Comparison of ENCODE assay signal across 31 cellular contexts in the genomic region with DNA sequence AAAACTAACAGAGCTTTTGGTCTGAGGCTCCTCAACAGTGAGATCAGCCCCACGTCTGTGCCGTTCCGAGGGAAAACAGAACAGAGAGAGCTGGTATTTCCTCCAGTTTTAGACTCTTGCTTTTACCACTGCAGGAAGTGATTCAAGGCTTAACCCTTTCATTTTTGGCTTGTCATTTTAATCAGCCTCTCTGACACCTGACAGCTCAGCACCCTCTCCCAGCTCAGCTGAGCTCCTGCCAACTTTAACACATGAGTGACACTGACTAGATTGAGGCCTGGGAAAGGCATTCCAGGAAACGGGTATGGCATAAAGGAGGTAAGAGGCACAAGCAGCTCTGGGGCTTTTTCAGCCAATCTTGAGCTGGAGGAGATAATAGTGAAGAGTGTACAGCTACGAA.
DNase-seq lines count a peak whose midpoint lies in the region; ATAC-seq and TF ChIP-seq lines count a peak whose summit lies in the region.
"Had no signal": no experiment of that assay in that cellular context is flagged by ENCODE, and none has a peak within 500 bp of the region (broad histone marks: within the 10 kb centered on the region; RNA-seq: fewer than 3 reads in every experiment).

No MANE protein-coding gene starts in this region.

- peaks cover 3% of the 10 kb centered on the region; the same call in 1 of the 2 replicates for H3K27me3 Mint-ChIP-seq in HFFc6 (ENCODE audit: insufficient read depth)
- H3K27me3 Mint-ChIP-seq: activated naive CD8-positive, alpha-beta T cell treated with anti-CD3 and anti-CD28 coated beads for 36 hours had no signal

- no peaks in the 10 kb centered on the region for H3K4me1 Mint-ChIP-seq in HFFc6 (ENCODE audit: low read depth)
- H3K4me1 Mint-ChIP-seq: activated naive CD8-positive, alpha-beta T cell treated with anti-CD3 and anti-CD28 coated beads for 36 hours; naive B cell; T-helper 17 cell had no signal

- DNase-seq in left cardiac atrium = peak; percentile 34
- DNase-seq in cardiac septum (ENCODE audit: low spot score) = no peak
- DNase-seq in MG63 = peak; percentile 27
- DNase-seq in left ventricle myocardium superior = no peak
- no peak for DNase-seq in HFFc6
- no peak for DNase-seq in GM10266 (ENCODE audit: extremely low spot score)
- DNase-seq: activated CD4-positive, alpha-beta T cell treated with anti-CD3 and anti-CD28 coated beads for 4 hours; activated naive CD8-positive, alpha-beta T cell treated with anti-CD3 and anti-CD28 coated beads for 36 hours; anterior cingulate cortex; BE2C; colonic mucosa; DMS153; effector memory CD4-positive, alpha-beta T cell; foreskin fibroblast; GDM1; KG1; midbrain; naive B cell; NCI-H1417 treated with DMSO at 0.1 percent for 48 hours; NCI-H2029 treated with DMSO at 0.1 percent for 48 hours; NCI-H526 treated with DMSO at 0.1 percent for 48 hours; PC-3; posterior cingulate gyrus; sigmoid colon; stimulated activated CD4-positive, alpha-beta T cell treated with anti-CD3 and anti-CD28 coated beads, Interleukin-4, amount 100 ng/mL, for 24 hours; T-helper 17 cell; thyroid gland; uterus had no signal

- H3K4me3 Mint-ChIP-seq in HFFc6 = no peak overlapping the region
- H3K4me3 Mint-ChIP-seq: activated naive CD8-positive, alpha-beta T cell treated with anti-CD3 and anti-CD28 coated beads for 36 hours; naive B cell; T-helper 17 cell had no signal

- no peaks in the 10 kb centered on the region for H3K36me3 ChIP-seq in MG63
- H3K36me3 ChIP-seq: BE2C, cardiac muscle cell, colonic mucosa, neutrophil, sigmoid colon, thyroid gland, uterus had no signal

- no peaks in the 10 kb centered on the region for H3K27me3 ChIP-seq in MG63
- H3K27me3 ChIP-seq: BE2C, cardiac muscle cell, colonic mucosa, neutrophil, sigmoid colon, thyroid gland, uterus had no signal

- TF ChIP-seq CTCF in HFFc6 (IDR thresholded peaks at IDR 0.05) (no peak), GM10266 (IDR thresholded peaks at IDR 0.05; ENCODE audit: control insufficient read depth, insufficient read depth, low read depth, missing control alignments) (no peak)

- no peaks in the 10 kb centered on the region for H3K9me3 ChIP-seq in MG63
- H3K9me3 ChIP-seq: BE2C, colonic mucosa, neutrophil, sigmoid colon, thyroid gland, uterus had no signal

- peaks cover 34% of the 10 kb centered on the region for H3K9me3 Mint-ChIP-seq in HFFc6

- peak; percentile 79 to 84 for ATAC-seq in left cardiac atrium
- peak; percentile 83 for ATAC-seq in left ventricle myocardium superior
- no peak for ATAC-seq in HG02852 (IDR thresholded peaks at IDR 0.05; ENCODE audit: unreplicated experiment)
- ATAC-seq: PC-3, T-helper 17 cell had no signal

- H3K4me3 ChIP-seq in MG63 = no peak overlapping the region
- H3K4me3 ChIP-seq: cardiac muscle cell, colonic mucosa, sigmoid colon, thyroid gland, uterus had no signal

- no peak overlapping the region for H3K27ac Mint-ChIP-seq in HFFc6
- H3K27ac Mint-ChIP-seq: activated naive CD8-positive, alpha-beta T cell treated with anti-CD3 and anti-CD28 coated beads for 36 hours; naive B cell; T-helper 17 cell had no signal

- no peaks in the 10 kb centered on the region for H3K36me3 Mint-ChIP-seq in HFFc6 (ENCODE audit: low read depth)
- H3K36me3 Mint-ChIP-seq: activated naive CD8-positive, alpha-beta T cell treated with anti-CD3 and anti-CD28 coated beads for 36 hours; naive B cell had no signal

- intact Hi-C loops in left cardiac atrium (cut with DNase I) (no loop called here), cardiac septum (cut with DNase I) (no loop called here), left ventricle myocardium superior (cut with micrococcal nuclease) (no loop called here)

Comparison
In these comparisons a context has a peak if more than half of its experiments do, and no peak if none do; other contexts are left out.
1. DNase-seq: peak in left cardiac atrium (single experiment) and MG63 (single experiment); none in cardiac septum (single experiment), left ventricle myocardium superior (single experiment), HFFc6 (single experiment) and GM10266 (single experiment).